22 cellular contexts compared by ENCODE assay signal in the genomic region with DNA sequence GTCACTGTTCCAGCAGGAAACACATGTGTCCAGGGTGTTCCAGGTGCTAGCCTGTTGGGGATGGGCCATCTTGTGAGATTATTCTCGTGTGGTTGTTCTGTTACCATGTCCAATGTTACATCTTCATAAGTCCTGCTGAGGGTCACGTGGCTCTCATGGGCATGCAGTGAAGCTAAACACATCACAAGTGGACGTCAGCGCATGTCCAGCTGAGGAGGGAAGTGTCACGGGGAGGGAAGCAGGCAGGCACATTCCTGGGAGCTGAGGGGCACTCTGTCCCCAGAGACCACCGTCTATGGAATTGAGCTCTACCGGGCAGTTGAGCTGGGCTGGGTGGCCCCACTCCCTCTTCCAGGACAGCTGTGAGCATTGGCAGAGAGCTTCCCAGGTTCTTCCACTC.
DNase-seq lines count a peak whose midpoint lies in the region; ATAC-seq, FAIRE-seq and TF ChIP-seq lines count a peak whose summit lies in the region.
"Had no signal": no experiment of that assay in that cellular context is flagged by ENCODE, and none has a peak within 500 bp of the region (broad histone marks: within the 10 kb centered on the region; RNA-seq: fewer than 3 reads in every experiment).

No MANE protein-coding gene starts in this region.

- H3K9me3 Mint-ChIP-seq in activated CD4-positive, alpha-beta T cell treated with anti-CD3 and anti-CD28 coated beads, Interleukin-2, amount 10 ng/mL, durations not matched to agents 24 days and 14 days = no peaks in the 10 kb centered on the region
- no peaks in the 10 kb centered on the region for H3K9me3 Mint-ChIP-seq in progenitor cell of endocrine pancreas (ENCODE audit: low read depth)
- H3K9me3 Mint-ChIP-seq: CD4-positive, alpha-beta T cell; GM23338 had no signal

- no peaks in the 10 kb centered on the region for H3K36me3 Mint-ChIP-seq in activated CD4-positive, alpha-beta T cell treated with anti-CD3 and anti-CD28 coated beads, Interleukin-2, amount 10 ng/mL, durations not matched to agents 24 days and 14 days (ENCODE audit: low read depth)
- H3K36me3 Mint-ChIP-seq in progenitor cell of endocrine pancreas (ENCODE audit: insufficient read depth) = no peaks in the 10 kb centered on the region

- ATAC-seq in HG03039 (IDR thresholded peaks at IDR 0.05; ENCODE audit: unreplicated experiment) = no peak
- ATAC-seq: A549, GM23338 had no signal

- H3K4me1 ChIP-seq in kidney (ENCODE audit: control insufficient read depth in 1 of 2, insufficient read depth in 1 of 2, low read depth in 1 of 2, low read length in 2 of 2) = no peaks in the 10 kb centered on the region
- H3K4me1 ChIP-seq: A549, Caco-2 had no signal

- no peaks in the 10 kb centered on the region for H3K9me3 ChIP-seq in kidney (ENCODE audit: control insufficient read depth in 1 of 2, low read length in 2 of 2)
- H3K9me3 ChIP-seq: A549, Caco-2 had no signal

- DNase-seq in activated CD4-positive, alpha-beta T cell treated with anti-CD3 and anti-CD28 coated beads, Interleukin-2, amount 10 ng/mL, durations not matched to agents 24 days and 14 days = peak; percentile 43
- DNase-seq in activated CD4-positive, alpha-beta T cell treated with anti-CD3 and anti-CD28 coated beads, Interleukin-2, amount 50 U/mL, for 4 hours = no peak
- DNase-seq in kidney = peak; percentile 51
- no peak for DNase-seq in progenitor cell of endocrine pancreas (ENCODE audit: low spot score, unreplicated experiment)
- DNase-seq in hypothalamus (lab: John Stamatoyannopoulos, UW) = no peak
- DNase-seq in stimulated activated CD4-positive, alpha-beta T cell treated with anti-CD3 and anti-CD28 coated beads, Interleukin-1b, Interleukin-23, amount 100 ng/mL, for 48 hours = no peak
- DNase-seq: AML-193; Caco-2; CD4-positive, alpha-beta T cell; DMS153; DMS79; GDM1; HCEC 1CT had no signal

- no peak overlapping the region for H3K27ac Mint-ChIP-seq in activated CD4-positive, alpha-beta T cell treated with anti-CD3 and anti-CD28 coated beads, Interleukin-2, amount 10 ng/mL, durations not matched to agents 24 days and 14 days
- peak overlapping the region; percentile 31 for H3K27ac Mint-ChIP-seq in progenitor cell of endocrine pancreas
- H3K27ac Mint-ChIP-seq: CD4-positive, alpha-beta T cell; GM23338 had no signal

- H3K4me3 ChIP-seq in kidney (ENCODE audit: low read length in 2 of 2) = no peak overlapping the region
- H3K4me3 ChIP-seq: A549, GM23338 had no signal

- no peak overlapping the region for H3K4me3 Mint-ChIP-seq in activated CD4-positive, alpha-beta T cell treated with anti-CD3 and anti-CD28 coated beads, Interleukin-2, amount 10 ng/mL, durations not matched to agents 24 days and 14 days
- no peak overlapping the region for H3K4me3 Mint-ChIP-seq in progenitor cell of endocrine pancreas (ENCODE audit: low read depth)
- H3K4me3 Mint-ChIP-seq: CD4-positive, alpha-beta T cell; GM23338 had no signal

- no peaks in the 10 kb centered on the region for H3K27me3 Mint-ChIP-seq in activated CD4-positive, alpha-beta T cell treated with anti-CD3 and anti-CD28 coated beads, Interleukin-2, amount 10 ng/mL, durations not matched to agents 24 days and 14 days
- peaks cover 15% of the 10 kb centered on the region for H3K27me3 Mint-ChIP-seq in progenitor cell of endocrine pancreas

- intact Hi-C loops in activated CD4-positive, alpha-beta T cell treated with anti-CD3 and anti-CD28 coated beads, Interleukin-2, amount 10 ng/mL, durations not matched to agents 24 days and 14 days (cut with micrococcal nuclease) = no loop called here
- intact Hi-C loops in kidney (cut with DNase I) = no loop called here

- H3K9ac ChIP-seq in kidney (ENCODE audit: low read length in 2 of 2) = no peak overlapping the region

- no peaks in the 10 kb centered on the region for H3K36me3 ChIP-seq in kidney (ENCODE audit: control insufficient read depth in 1 of 2, insufficient read depth in 2 of 2, low read length in 2 of 2)

- no peak for FAIRE-seq in kidney (lab: Jason Lieb, UNC)
- FAIRE-seq: A549, GM12892, GM18507, H54 had no signal

- H3K4me1 Mint-ChIP-seq in activated CD4-positive, alpha-beta T cell treated with anti-CD3 and anti-CD28 coated beads, Interleukin-2, amount 10 ng/mL, durations not matched to agents 24 days and 14 days = no peaks in the 10 kb centered on the region
- H3K4me1 Mint-ChIP-seq in progenitor cell of endocrine pancreas (ENCODE audit: low read depth) = peaks cover 11% of the 10 kb centered on the region
- H3K4me1 Mint-ChIP-seq: GM23338 had no signal

- no peak overlapping the region for H3K27ac ChIP-seq in kidney (ENCODE audit: low read depth in 2 of 2, low read length in 2 of 2)
- H3K27ac ChIP-seq: 22Rv1, C4-2B, HL-60 had no signal

- no peak for TF ChIP-seq CTCF in kidney (IDR thresholded peaks at IDR 0.05; ENCODE audit: borderline replicate concordance, extremely low read depth, insufficient read depth)
- TF ChIP-seq CTCF in progenitor cell of endocrine pancreas (IDR thresholded peaks at IDR 0.05; ENCODE audit: unreplicated experiment) = no peak

Comparison
In these comparisons a context has a peak if more than half of its experiments do, and no peak if none do; other contexts are left out.
1. DNase-seq: peak in activated CD4-positive, alpha-beta T cell treated with anti-CD3 and anti-CD28 coated beads, Interleukin-2, amount 10 ng/mL, durations not matched to agents 24 days and 14 days (single experiment) and kidney (single experiment); none in activated CD4-positive, alpha-beta T cell treated with anti-CD3 and anti-CD28 coated beads, Interleukin-2, amount 50 U/mL, for 4 hours (0 of 2), progenitor cell of endocrine pancreas (single experiment), hypothalamus (0 of 51) and stimulated activated CD4-positive, alpha-beta T cell treated with anti-CD3 and anti-CD28 coated beads, Interleukin-1b, Interleukin-23, amount 100 ng/mL, for 48 hours (single experiment).